Comparison of ENCODE assay signal across 21 cellular contexts in the genomic region with DNA sequence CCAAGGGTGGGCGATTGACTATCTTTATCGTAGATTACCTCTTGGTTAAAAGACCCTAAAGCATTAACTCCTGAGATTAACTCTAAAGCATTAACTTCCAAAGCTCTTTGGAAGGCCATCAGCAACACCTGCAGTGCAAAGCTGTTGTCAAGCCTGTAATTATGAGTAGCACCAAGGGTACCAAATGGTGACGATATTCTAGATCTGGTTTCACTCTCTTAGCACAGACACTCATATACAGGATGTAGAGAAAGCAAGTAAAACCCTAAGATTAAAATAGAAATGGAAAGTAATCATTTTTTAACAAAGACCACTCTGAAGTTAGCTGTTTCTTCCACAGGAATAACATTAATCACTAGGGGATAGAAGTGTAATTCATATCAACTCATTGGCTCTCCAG. TPM values are rescaled to one million over a fixed set of nuclear protein-coding genes. Genes with fewer than 3 reads are reported as not detected.
"Had no signal": no experiment of that assay in that cellular context is flagged by ENCODE, and none has a peak within 500 bp of the region (broad histone marks: within the 10 kb centered on the region; RNA-seq: fewer than 3 reads in every experiment).

No MANE protein-coding gene starts in this region.

- DNase-seq: effector memory CD4-positive, alpha-beta T cell; heart right ventricle; hypothalamus; kidney glomerular epithelial cell; mesendoderm; naive B cell; nephron progenitor cell; psoas muscle; retina; right lobe of liver; stimulated activated CD4-positive, alpha-beta T cell treated with anti-CD3 and anti-CD28 coated beads, Interleukin-4, amount 100 ng/mL, for 1 hour; stimulated activated CD8-positive, alpha-beta memory T cell treated with anti-CD3 and anti-CD28 coated beads, Interleukin-4, amount 100 ng/mL, for 48 hours; stomach; substantia nigra; transverse colon had no signal

- H3K9me3 ChIP-seq: psoas muscle, right lobe of liver had no signal

- H3K4me1 ChIP-seq: psoas muscle, right lobe of liver, stomach had no signal

- H3K36me3 ChIP-seq: heart right ventricle, right lobe of liver, stomach, thoracic aorta, transverse colon had no signal

- H3K27me3 ChIP-seq: right lobe of liver, stomach, transverse colon had no signal

- H3K4me1 Mint-ChIP-seq: nephron progenitor cell had no signal

- H3K27ac Mint-ChIP-seq: naive B cell; nephron progenitor cell; stimulated activated effector memory CD8-positive, alpha-beta T cell treated with anti-CD3 and anti-CD28 coated beads, Interleukin-12 subunit alpha, Interleukin-12 subunit beta, amount 100 ng/mL, for 72 hours had no signal

- ATAC-seq: esophagus mucosa; heart right ventricle; psoas muscle; right lobe of liver; stimulated activated effector memory CD8-positive, alpha-beta T cell treated with anti-CD3 and anti-CD28 coated beads, Interleukin-12 subunit alpha, Interleukin-12 subunit beta, amount 100 ng/mL, for 72 hours had no signal

- H3K4me3 ChIP-seq: heart right ventricle, psoas muscle, right lobe of liver, stomach, thoracic aorta, transverse colon had no signal

- H3K4me3 Mint-ChIP-seq: naive B cell; nephron progenitor cell; stimulated activated effector memory CD8-positive, alpha-beta T cell treated with anti-CD3 and anti-CD28 coated beads, Interleukin-12 subunit alpha, Interleukin-12 subunit beta, amount 100 ng/mL, for 72 hours had no signal

- H3K27ac ChIP-seq: heart right ventricle, psoas muscle, right lobe of liver, stomach, thoracic aorta, transverse colon had no signal

RNA-seq across cellular contexts. Expression of a gene that starts 29.9 kb away (rescaled TPM):
- total RNA-seq: fibroblast of lung, lung microvascular endothelial cell, osteoblast had no signal
